21 cellular contexts compared by ENCODE assay signal in genomic region chr2:179251865-179252264, GRCh38. TPM values are rescaled to one million over a fixed set of nuclear protein-coding genes. Genes with fewer than 3 reads are reported as not detected.
A peak's percentile ranks its signal among the peaks of the same experiment; 100 is the strongest.
DNase-seq lines count a peak whose midpoint lies in the region; ATAC-seq, FAIRE-seq and TF ChIP-seq lines count a peak whose summit lies in the region.
"Had no signal": no experiment of that assay in that cellular context is flagged by ENCODE, and none has a peak within 500 bp of the region (broad histone marks: within the 10 kb centered on the region; RNA-seq: fewer than 3 reads in every experiment).

No MANE protein-coding gene starts in this region.

- no peak overlapping the region for H3K27ac ChIP-seq in astrocyte (ENCODE audit: low read depth, low read length)
- H3K27ac ChIP-seq in neutrophil, result peak overlapping the region; percentile 26
- H3K27ac ChIP-seq: 22Rv1, C4-2B, left ventricle myocardium inferior, pancreas had no signal

- no peak for DNase-seq in activated CD4-positive, CD25-positive, alpha-beta regulatory T cell (lab: John Stamatoyannopoulos, UW)
- DNase-seq in astrocyte (ENCODE audit: low read depth), result peak; percentile 17
- DNase-seq in GM03348 (ENCODE audit: low spot score), result no peak
- DNase-seq in NCI-H2029 (lab: John Stamatoyannopoulos, UW), result no peak
- DNase-seq: activated T-cell treated with anti-CD3 and anti-CD28 coated beads, Interleukin-2, amount 50 U/mL, for 1 hour; DMS53; foreskin melanocyte; left ventricle myocardium inferior; NCI-H187; NCI-H510A; pancreas; small intestine; T-helper 9 cell had no signal

- H4K20me1 ChIP-seq in astrocyte (ENCODE audit: insufficient read depth, low read length), result peaks cover 40% of the 10 kb centered on the region

- no peak overlapping the region for H3K4me2 ChIP-seq in astrocyte (ENCODE audit: low read length)

- H3K4me3 ChIP-seq in astrocyte (ENCODE audit: insufficient read depth, low read depth, low read length) (no peak overlapping the region), neutrophil (ENCODE audit: low read depth in 1 of 2, low read length in 1 of 2) (no peak overlapping the region)
- H3K4me3 ChIP-seq: left ventricle myocardium inferior, pancreas had no signal

- peak; percentile 49 to 66 for ATAC-seq in activated CD4-positive, CD25-positive, alpha-beta regulatory T cell treated with anti-CD3 and anti-CD28 coated beads, Interleukin-2, amount 50 U/mL, for 24 hours
- peak; percentile 4 for ATAC-seq in HG03432 (IDR thresholded peaks at IDR 0.05; ENCODE audit: unreplicated experiment)
- no peak for ATAC-seq in HG03095 (IDR thresholded peaks at IDR 0.05; ENCODE audit: unreplicated experiment)
- ATAC-seq: pancreas; stimulated activated effector memory CD8-positive, alpha-beta T cell treated with anti-CD3 and anti-CD28 coated beads, Interleukin-12 subunit alpha, Interleukin-12 subunit beta, amount 100 ng/mL, for 72 hours had no signal

- no peaks in the 10 kb centered on the region for H3K9me3 ChIP-seq in astrocyte (ENCODE audit: insufficient read depth, low read depth, low read length)
- no peaks in the 10 kb centered on the region for H3K9me3 ChIP-seq in neutrophil
- H3K9me3 ChIP-seq: pancreas had no signal

- H3K9ac ChIP-seq in astrocyte (ENCODE audit: low read length), result no peak overlapping the region

- H3K27me3 ChIP-seq in astrocyte (ENCODE audit: insufficient read depth, low read length), result no peaks in the 10 kb centered on the region
- no peaks in the 10 kb centered on the region for H3K27me3 ChIP-seq in neutrophil
- H3K27me3 ChIP-seq: pancreas had no signal

- no peaks in the 10 kb centered on the region for H3K4me1 ChIP-seq in astrocyte (ENCODE audit: insufficient read depth, low read length)
- H3K4me1 ChIP-seq in neutrophil (ENCODE audit: control insufficient read depth in 1 of 2, insufficient read depth in 1 of 2, low read depth in 1 of 2, low read length in 1 of 2), result peaks cover 0 to 19% of the 10 kb centered on the region in 2 experiments
- H3K4me1 ChIP-seq: pancreas had no signal

- H3K79me2 ChIP-seq in astrocyte (ENCODE audit: insufficient read depth, low read length), result peaks cover 80% of the 10 kb centered on the region

- no peak for FAIRE-seq in astrocyte (lab: Jason Lieb, UNC)
- FAIRE-seq: pancreas, small intestine had no signal

- no peak overlapping the region for H3K4me3 Mint-ChIP-seq in astrocyte (ENCODE audit: unreplicated experiment)
- H3K4me3 Mint-ChIP-seq: stimulated activated effector memory CD8-positive, alpha-beta T cell treated with anti-CD3 and anti-CD28 coated beads, Interleukin-12 subunit alpha, Interleukin-12 subunit beta, amount 100 ng/mL, for 72 hours; type B pancreatic cell had no signal

- H3K27me3 Mint-ChIP-seq in astrocyte (ENCODE audit: low read depth, unreplicated experiment), result no peaks in the 10 kb centered on the region
- H3K27me3 Mint-ChIP-seq: type B pancreatic cell had no signal

- H3K36me3 ChIP-seq in astrocyte (ENCODE audit: insufficient read depth, low read length) (no peaks in the 10 kb centered on the region), neutrophil (no peaks in the 10 kb centered on the region)
- H3K36me3 ChIP-seq: left ventricle myocardium inferior, pancreas had no signal

- no peak overlapping the region for H3K27ac Mint-ChIP-seq in astrocyte (ENCODE audit: unreplicated experiment)
- H3K27ac Mint-ChIP-seq: stimulated activated effector memory CD8-positive, alpha-beta T cell treated with anti-CD3 and anti-CD28 coated beads, Interleukin-12 subunit alpha, Interleukin-12 subunit beta, amount 100 ng/mL, for 72 hours; type B pancreatic cell had no signal

- no peak overlapping the region for H2AFZ ChIP-seq in astrocyte (ENCODE audit: low read depth, low read length)

- TF ChIP-seq CTCF in astrocyte (IDR thresholded peaks at IDR 0.05; ENCODE audit: insufficient read depth, low read depth, low read length) (no peak), neutrophil (IDR thresholded peaks at IDR 0.05) (no peak)

- peaks cover 3% of the 10 kb centered on the region for H3K4me1 Mint-ChIP-seq in astrocyte (ENCODE audit: low read depth, unreplicated experiment)
- H3K4me1 Mint-ChIP-seq: stimulated activated effector memory CD8-positive, alpha-beta T cell treated with anti-CD3 and anti-CD28 coated beads, Interleukin-12 subunit alpha, Interleukin-12 subunit beta, amount 100 ng/mL, for 72 hours had no signal

- peaks cover 3% of the 10 kb centered on the region for H3K9me3 Mint-ChIP-seq in astrocyte (ENCODE audit: unreplicated experiment)

- peaks cover 3% of the 10 kb centered on the region for H3K36me3 Mint-ChIP-seq in astrocyte (ENCODE audit: low read depth, unreplicated experiment)
- H3K36me3 Mint-ChIP-seq: stimulated activated effector memory CD8-positive, alpha-beta T cell treated with anti-CD3 and anti-CD28 coated beads, Interleukin-12 subunit alpha, Interleukin-12 subunit beta, amount 100 ng/mL, for 72 hours had no signal

RNA-seq across cellular contexts. Expression of gene SESTD1, which starts 12.8 kb away (rescaled TPM):
- total RNA-seq in astrocyte, result 19.4 and 21.9 TPM in 2 replicates
